9 cellular contexts compared by ENCODE assay signal in genomic region chr4:5622596-5622995, GRCh38.
"Had no signal": no experiment of that assay in that cellular context is flagged by ENCODE, and none has a peak within 500 bp of the region (broad histone marks: within the 10 kb centered on the region; RNA-seq: fewer than 3 reads in every experiment).

No MANE protein-coding gene starts in this region.

- H3K9ac ChIP-seq: GM23248 had no signal

- H3K4me1 ChIP-seq: HAP-1 had no signal

- H3K4me2 ChIP-seq: GM23338 had no signal

- H3K9me3 ChIP-seq: HAP-1 had no signal

- FAIRE-seq: H54 had no signal

- H3K4me3 ChIP-seq: GM23248, GM23338, HAP-1 had no signal

- H2AFZ ChIP-seq: GM23248, GM23338 had no signal

- DNase-seq: GM23248, GOT3, H7, H9, HCEC 1CT, HFFc6 had no signal

- H3K36me3 ChIP-seq: HAP-1 had no signal

- H3K27ac ChIP-seq: GM23248 had no signal
